In the genomic region with DNA sequence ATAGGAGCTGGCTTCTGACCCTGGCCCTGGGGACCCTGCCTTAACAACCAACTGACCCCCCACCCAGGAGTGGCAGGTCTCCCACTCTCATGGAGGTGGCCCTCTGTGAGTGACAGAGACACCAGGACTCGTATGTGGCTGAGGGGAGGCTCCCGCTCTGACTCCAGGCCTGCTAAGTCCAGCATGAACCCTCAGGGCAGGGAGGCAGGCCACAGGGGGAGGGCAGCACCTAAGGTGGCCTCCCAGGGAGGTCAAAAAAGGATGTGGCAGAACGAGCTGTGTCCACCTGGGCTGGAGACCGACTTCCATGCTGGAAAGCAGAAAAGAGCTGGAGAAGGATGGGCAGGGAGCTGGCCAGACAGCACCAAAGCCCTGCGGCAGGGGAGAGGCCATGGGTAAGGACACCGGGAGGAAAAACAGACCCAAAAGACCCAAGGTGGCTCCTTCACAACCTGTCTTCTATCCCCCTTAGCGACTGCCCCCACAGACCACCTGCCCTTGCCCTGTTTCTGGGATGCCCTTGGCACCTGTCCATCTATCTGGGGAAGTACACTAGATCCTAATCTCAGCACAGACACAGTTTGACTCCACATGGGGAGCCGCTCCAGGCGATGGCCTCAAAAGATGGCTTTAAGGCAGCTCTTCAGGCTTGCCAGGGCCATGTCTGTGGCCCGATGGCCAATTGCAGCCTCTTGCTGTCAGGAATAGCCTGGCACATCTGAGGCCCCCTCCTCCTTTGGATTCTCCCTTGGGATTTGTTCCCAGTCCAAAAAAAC, we compare ENCODE assay signal across 13 cellular contexts. TPM values are rescaled to one million over a fixed set of nuclear protein-coding genes. Genes with fewer than 3 reads are reported as not detected.
DNase-seq lines count a peak whose midpoint lies in the region; ATAC-seq, FAIRE-seq and TF ChIP-seq lines count a peak whose summit lies in the region.
"Had no signal": no experiment of that assay in that cellular context is flagged by ENCODE, and none has a peak within 500 bp of the region (broad histone marks: within the 10 kb centered on the region; RNA-seq: fewer than 3 reads in every experiment).

No MANE protein-coding gene starts in this region.

- H3K36me3 Mint-ChIP-seq in H9 (ENCODE audit: insufficient read depth in 1 of 3, low read depth in 3 of 3): peaks cover under 1 to 5% (median 5%) of the 10 kb centered on the region in 3 experiments; a peak in 4 of 7 replicates
- peaks cover 10% of the 10 kb centered on the region for H3K36me3 Mint-ChIP-seq in activated naive CD8-positive, alpha-beta T cell treated with anti-CD3 and anti-CD28 coated beads for 36 hours
- peaks cover 0 to 10% (median 4%) of the 10 kb centered on the region in 5 donors for H3K36me3 Mint-ChIP-seq in naive thymus-derived CD4-positive, alpha-beta T cell

- no peak overlapping the region for H3K4me3 Mint-ChIP-seq in H9
- no peak overlapping the region for H3K4me3 Mint-ChIP-seq in activated naive CD8-positive, alpha-beta T cell treated with anti-CD3 and anti-CD28 coated beads for 36 hours
- peak overlapping the region in 8 of 10 donors; percentile 5 to 90 (median 40) for H3K4me3 Mint-ChIP-seq in naive thymus-derived CD4-positive, alpha-beta T cell

- no peak overlapping the region for H2BK5ac ChIP-seq in H9 (ENCODE audit: insufficient read length, low read length)

- no peak overlapping the region for H3K18ac ChIP-seq in H9 (ENCODE audit: insufficient read length, low read depth, low read length)

- H3K27ac Mint-ChIP-seq in H9: peak overlapping the region; percentile 39 to 93 (median 53); a peak in 4 of 7 replicates
- peak overlapping the region; percentile 58 for H3K27ac Mint-ChIP-seq in activated naive CD8-positive, alpha-beta T cell treated with anti-CD3 and anti-CD28 coated beads for 36 hours
- H3K27ac Mint-ChIP-seq in naive thymus-derived CD4-positive, alpha-beta T cell: peak overlapping the region in 7 of 9 donors; percentile 30 to 95 (median 90)

- H3K9me3 ChIP-seq in BE2C: no peaks in the 10 kb centered on the region
- no peaks in the 10 kb centered on the region for H3K9me3 ChIP-seq in H9 (ENCODE audit: control insufficient read depth, low read depth, low read length)
- H3K9me3 ChIP-seq in naive thymus-derived CD4-positive, alpha-beta T cell (ENCODE audit: control insufficient read depth in 2 of 3, low read length in 3 of 3): no peaks in the 10 kb centered on the region
- H3K9me3 ChIP-seq: HAP-1 had no signal

- no peaks in the 10 kb centered on the region for H3K9me3 Mint-ChIP-seq in H9
- no peaks in the 10 kb centered on the region for H3K9me3 Mint-ChIP-seq in activated naive CD8-positive, alpha-beta T cell treated with anti-CD3 and anti-CD28 coated beads for 36 hours
- no peaks in the 10 kb centered on the region for H3K9me3 Mint-ChIP-seq in naive thymus-derived CD4-positive, alpha-beta T cell

- H3K14ac ChIP-seq in H9 (ENCODE audit: insufficient read depth, low read length): no peak overlapping the region

- H3K27me3 Mint-ChIP-seq in H9 (ENCODE audit: low read depth): no peaks in the 10 kb centered on the region
- H3K27me3 Mint-ChIP-seq in activated naive CD8-positive, alpha-beta T cell treated with anti-CD3 and anti-CD28 coated beads for 36 hours: no peaks in the 10 kb centered on the region
- H3K27me3 Mint-ChIP-seq in naive thymus-derived CD4-positive, alpha-beta T cell: no peaks in the 10 kb centered on the region

- ATAC-seq in naive thymus-derived CD4-positive, alpha-beta T cell: no peak
- ATAC-seq in GM21526 (IDR thresholded peaks at IDR 0.05; ENCODE audit: low FRiP score, unreplicated experiment): no peak
- ATAC-seq: activated CD4-positive, CD25-positive, alpha-beta regulatory T cell treated with anti-CD3 and anti-CD28 coated beads, Interleukin-2, amount 50 U/mL, for 24 hours; PC-3 had no signal

- POLR2A ChIA-PET in naive thymus-derived CD4-positive, alpha-beta T cell (lab: Charles Lee): interaction anchor here (1.2 to 5.0 kb wide), 3 partner anchors 9 to 45 kb away, joined by 3 to 26 read pairs (median 18); partner anchors contain the start of genes MED26 and SLC35E1

- H3K9ac ChIP-seq in H9 (ENCODE audit: extremely low read depth, insufficient read length, low read length): no peak overlapping the region

- peaks cover 9% of the 10 kb centered on the region; the same call in 1 of the 2 replicates for H3K79me2 ChIP-seq in H9 (ENCODE audit: insufficient read depth, low read length)

- no peak overlapping the region for H3K4ac ChIP-seq in H9 (ENCODE audit: low read depth, low read length)

- no peak overlapping the region for H2AFZ ChIP-seq in H9 (ENCODE audit: low read length)

- no peak overlapping the region for H3K4me2 ChIP-seq in H9 (ENCODE audit: insufficient read depth, insufficient read length, low read length)

- H3K27ac ChIP-seq in H9 (ENCODE audit: insufficient read length, low read depth, low read length): no peak overlapping the region
- peak overlapping the region; percentile 62 for H3K27ac ChIP-seq in naive thymus-derived CD4-positive, alpha-beta T cell (ENCODE audit: low read depth, low read length)

- H2BK15ac ChIP-seq in H9 (ENCODE audit: low read depth, low read length): no peak overlapping the region

- TF ChIP-seq CTCF in BE2C (IDR thresholded peaks at IDR 0.05; ENCODE audit: low read depth, low read length) (no peak), H9 (conservative IDR thresholded peaks at IDR 0.05) (no peak), D721Med (IDR thresholded peaks at IDR 0.05; ENCODE audit: insufficient read depth, missing control alignments) (no peak)

- H2AK5ac ChIP-seq in H9 (ENCODE audit: insufficient read length, low read length): no peak overlapping the region

- H3K4me1 ChIP-seq in BE2C (peaks cover 36% of the 10 kb centered on the region), H9 (ENCODE audit: insufficient read depth, low read length) (peaks cover 10% of the 10 kb centered on the region)
- peaks cover 49 to 50% of the 10 kb centered on the region in 2 donors for H3K4me1 ChIP-seq in naive thymus-derived CD4-positive, alpha-beta T cell (ENCODE audit: control insufficient read depth in 2 of 2, insufficient read depth in 2 of 2, low read length in 2 of 2)

- intact Hi-C loops in naive thymus-derived CD4-positive, alpha-beta T cell (cut with micrococcal nuclease): loop anchor here in 1 of 2 donors (5.0 kb wide), 1 partner anchor 745 kb away; no protein-coding TSS in a partner anchor

- peaks cover 12% of the 10 kb centered on the region for H3K79me1 ChIP-seq in H9 (ENCODE audit: insufficient read depth, low read depth, low read length, poor library complexity, severe bottlenecking)

- no peak overlapping the region for H3K4me3 ChIP-seq in BE2C (ENCODE audit: low read depth, low read length)
- H3K4me3 ChIP-seq in naive thymus-derived CD4-positive, alpha-beta T cell (ENCODE audit: low read length): no peak overlapping the region
- H3K4me3 ChIP-seq: HAP-1 had no signal

- no peak overlapping the region for H2BK12ac ChIP-seq in H9 (ENCODE audit: insufficient read length, low read depth, low read length)

- H3K4me1 Mint-ChIP-seq in H9: peaks cover 34 to 41% of the 10 kb centered on the region in 2 experiments
- peaks cover 65% of the 10 kb centered on the region for H3K4me1 Mint-ChIP-seq in activated naive CD8-positive, alpha-beta T cell treated with anti-CD3 and anti-CD28 coated beads for 36 hours
- peaks cover 32 to 82% (median 66%) of the 10 kb centered on the region in 7 donors for H3K4me1 Mint-ChIP-seq in naive thymus-derived CD4-positive, alpha-beta T cell

- H3K23me2 ChIP-seq in H9 (ENCODE audit: insufficient read length, low read depth, low read length, poor library complexity, severe bottlenecking): no peaks in the 10 kb centered on the region

- no peak overlapping the region for H3K56ac ChIP-seq in H9 (ENCODE audit: insufficient read length, low read depth, low read length)

- no CpG with 5 or more reads among the region's 10 CpGs for WGBS in H9 (ENCODE audit: extremely low coverage, insufficient read length, low lambda C conversion rate)

- CTCF ChIA-PET in naive thymus-derived CD4-positive, alpha-beta T cell (lab: Charles Lee): interaction anchor here (0.6 kb wide), 1 partner anchor 295 kb away, joined by 5 read pairs; no protein-coding TSS in a partner anchor

- FAIRE-seq in D721Med (lab: Jason Lieb, UNC): no peak

- H3K23ac ChIP-seq in H9 (ENCODE audit: insufficient read length, low read depth, low read length): no peak overlapping the region

- no peak overlapping the region for H2BK20ac ChIP-seq in H9 (ENCODE audit: low read depth, low read length, poor library complexity, severe bottlenecking)

- no peak overlapping the region for H4K5ac ChIP-seq in H9 (ENCODE audit: insufficient read length, low read depth, low read length)

- no peak overlapping the region for H4K91ac ChIP-seq in H9 (ENCODE audit: insufficient read length, low read depth, low read length)

- H4K20me1 ChIP-seq in H9 (ENCODE audit: control insufficient read depth, insufficient read depth, insufficient read length): no peaks in the 10 kb centered on the region

- H3K27me3 ChIP-seq in BE2C (no peaks in the 10 kb centered on the region), H9 (ENCODE audit: insufficient read depth, low read length) (no peaks in the 10 kb centered on the region)
- no peaks in the 10 kb centered on the region for H3K27me3 ChIP-seq in naive thymus-derived CD4-positive, alpha-beta T cell (ENCODE audit: control insufficient read depth in 2 of 2, insufficient read depth in 2 of 2, low read length in 2 of 2)

- H4K8ac ChIP-seq in H9 (replicated peaks; ENCODE audit: insufficient read length, low read depth, low read length): no peak overlapping the region

- no peaks in the 10 kb centered on the region; the same call in 1 of the 2 replicates for H3K36me3 ChIP-seq in BE2C
- peaks cover 0 to 22% (median 0%) of the 10 kb centered on the region in 3 experiments for H3K36me3 ChIP-seq in naive thymus-derived CD4-positive, alpha-beta T cell (ENCODE audit: control insufficient read depth in 2 of 3, insufficient read depth in 3 of 3, low read length in 3 of 3)

- DNase-seq in BE2C: peak; percentile 48
- no peak for DNase-seq in H9
- DNase-seq in activated naive CD8-positive, alpha-beta T cell treated with anti-CD3 and anti-CD28 coated beads for 36 hours: no peak
- DNase-seq in naive thymus-derived CD4-positive, alpha-beta T cell: no peak
- no peak for DNase-seq in NCI-H446 (lab: John Stamatoyannopoulos, UW)
- no peak for DNase-seq in activated gamma-delta T cell treated with Interleukin-2 at 50 U/mL for 16 hours
- DNase-seq in D721Med (ENCODE audit: insufficient read length, low spot score): no peak
- DNase-seq: Calu3, NCI-H1930, PC-3 had no signal

- no peak overlapping the region for H2BK120ac ChIP-seq in H9 (ENCODE audit: low read depth, low read length, poor library complexity, severe bottlenecking)

- H3T11ph ChIP-seq in H9 (ENCODE audit: low read length): no peak overlapping the region

RNA-seq across cellular contexts. Expression of gene SLC35E1, which starts 10.5 kb away (rescaled TPM):
- 103 TPM for polyA plus RNA-seq in BE2C (2012; ENCODE audit: insufficient read depth, insufficient read length, low read depth)
- total RNA-seq in H9 (2021): 34.0 and 35.8 TPM in 2 replicates
- 10 to 100 TPM; 46.7 TPM for total RNA-seq in activated naive CD8-positive, alpha-beta T cell treated with anti-CD3 and anti-CD28 coated beads for 36 hours
- total RNA-seq in naive thymus-derived CD4-positive, alpha-beta T cell: 10 to 100 TPM; 33.0 to 67.3 (median 58.7) TPM
- polyA plus RNA-seq in naive thymus-derived CD4-positive, alpha-beta T cell: 10 to 100 TPM; 13.3 to 25.0 TPM

RNA-seq across cellular contexts. Expression of gene CHERP, which starts 40.4 kb away (rescaled TPM):
- polyA plus RNA-seq in BE2C (2012; ENCODE audit: insufficient read depth, insufficient read length, low read depth): 178 TPM
- total RNA-seq in H9 (2021): 92.2 and 101 TPM in 2 replicates
- 10 to 100 TPM; 82.3 to 93.7 TPM for total RNA-seq in activated naive CD8-positive, alpha-beta T cell treated with anti-CD3 and anti-CD28 coated beads for 36 hours
- total RNA-seq in naive thymus-derived CD4-positive, alpha-beta T cell: 10 to 100 TPM; 53.8 to 80.7 (median 62.7) TPM
- polyA plus RNA-seq in naive thymus-derived CD4-positive, alpha-beta T cell: 10 to 100 TPM; 10.4 to 24.3 TPM

RNA-seq across cellular contexts. Expression of gene MED26, which starts 45.3 kb away (rescaled TPM):
- polyA plus RNA-seq in BE2C (2012; ENCODE audit: insufficient read depth, insufficient read length, low read depth): 41.8 TPM
- 11.4 and 13.0 TPM in 2 replicates for total RNA-seq in H9 (2021)
- total RNA-seq in activated naive CD8-positive, alpha-beta T cell treated with anti-CD3 and anti-CD28 coated beads for 36 hours: 10 to 100 TPM; 16.0 to 17.2 TPM
- 10 to 100 TPM; 14.2 to 34.3 (median 17.4) TPM for total RNA-seq in naive thymus-derived CD4-positive, alpha-beta T cell
- 1 to 10 TPM; 3.3 to 5.3 TPM for polyA plus RNA-seq in naive thymus-derived CD4-positive, alpha-beta T cell

Comparison
In these comparisons a context has a peak if more than half of its experiments do, and no peak if none do; other contexts are left out.
1. H3K4me3 Mint-ChIP-seq: peak in naive thymus-derived CD4-positive, alpha-beta T cell (8 of 10); none in H9 (0 of 2) and activated naive CD8-positive, alpha-beta T cell treated with anti-CD3 and anti-CD28 coated beads for 36 hours (single experiment).
2. Peak in every context shown above with its lines, with median percentiles within 50 percentile points of each other: H3K27ac Mint-ChIP-seq.